Comparison of ENCODE assay signal across 8 cellular contexts in the genomic region with DNA sequence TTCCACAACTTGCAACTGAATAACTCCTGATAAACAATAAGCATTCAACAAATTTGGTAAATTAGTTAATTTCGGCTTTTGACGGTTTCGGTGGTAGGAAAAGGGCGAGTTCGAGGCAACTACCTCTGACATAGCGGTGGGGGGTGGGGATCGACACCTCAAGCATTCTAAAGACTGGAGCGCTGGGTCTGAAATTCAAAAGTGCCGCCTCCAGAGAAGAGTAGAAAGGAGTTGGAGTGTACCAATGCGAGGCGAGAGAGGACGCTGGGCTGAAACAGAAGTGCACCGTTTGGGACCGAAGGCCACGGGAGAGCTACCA. TPM values are rescaled to one million over a fixed set of nuclear protein-coding genes. Genes with fewer than 3 reads are reported as not detected.
DNase-seq lines count a peak whose midpoint lies in the region; ATAC-seq lines count a peak whose summit lies in the region.

No MANE protein-coding gene starts in this region.

- ATAC-seq in GM18907 (IDR thresholded peaks at IDR 0.05; ENCODE audit: unreplicated experiment) (peak; percentile 20), HG03432 (IDR thresholded peaks at IDR 0.05; ENCODE audit: unreplicated experiment) (peak; percentile 8)
- peak; percentile 25 for ATAC-seq in activated T-helper 17 cell treated with anti-CD3 and anti-CD28 coated beads, Interleukin-2, amount 50 U/mL, for 72 hours (replicated peaks)

- peak overlapping the region; percentile 98 for H3K9ac ChIP-seq in iPS-18a (ENCODE audit: low read length)

- H3K27ac Mint-ChIP-seq in activated T-helper 17 cell treated with anti-CD3 and anti-CD28 coated beads, Interleukin-2, amount 50 U/mL, for 72 hours: peak overlapping the region; percentile 100
- H3K27ac Mint-ChIP-seq in stimulated activated naive CD8-positive, alpha-beta T cell treated with anti-CD3 and anti-CD28 coated beads, Interleukin-15, Interleukin-2, amounts not matched to agents 100 ng/mL and 50 ng/mL, for 24 hours: peak overlapping the region; percentile 93

- peaks cover 14% of the 10 kb centered on the region for H3K4me1 Mint-ChIP-seq in activated T-helper 17 cell treated with anti-CD3 and anti-CD28 coated beads, Interleukin-2, amount 50 U/mL, for 72 hours
- H3K4me1 Mint-ChIP-seq in stimulated activated naive CD8-positive, alpha-beta T cell treated with anti-CD3 and anti-CD28 coated beads, Interleukin-15, Interleukin-2, amounts not matched to agents 100 ng/mL and 50 ng/mL, for 24 hours (ENCODE audit: low read depth): peaks cover 28% of the 10 kb centered on the region

- peaks cover 44% of the 10 kb centered on the region for H3K79me2 ChIP-seq in ACC112 (ENCODE audit: control insufficient read depth, insufficient read depth, low read length, unreplicated experiment)

- peak overlapping the region; percentile 90 for H3K4me3 ChIP-seq in ACC112 (ENCODE audit: low read depth, low read length)
- peak overlapping the region; percentile 93 for H3K4me3 ChIP-seq in iPS-18a (ENCODE audit: low read length)

- peaks cover 35% of the 10 kb centered on the region for H3K36me3 Mint-ChIP-seq in activated T-helper 17 cell treated with anti-CD3 and anti-CD28 coated beads, Interleukin-2, amount 50 U/mL, for 72 hours (ENCODE audit: low read depth)
- H3K36me3 Mint-ChIP-seq in stimulated activated naive CD8-positive, alpha-beta T cell treated with anti-CD3 and anti-CD28 coated beads, Interleukin-15, Interleukin-2, amounts not matched to agents 100 ng/mL and 50 ng/mL, for 24 hours (ENCODE audit: low read depth): peaks cover 24% of the 10 kb centered on the region

- H3K27me3 ChIP-seq in ACC112 (ENCODE audit: insufficient read depth, low read length): no peaks in the 10 kb centered on the region
- no peaks in the 10 kb centered on the region for H3K27me3 ChIP-seq in iPS-18a (ENCODE audit: control insufficient read depth, insufficient read depth, low read length)

- H3K27me3 Mint-ChIP-seq in activated T-helper 17 cell treated with anti-CD3 and anti-CD28 coated beads, Interleukin-2, amount 50 U/mL, for 72 hours: no peaks in the 10 kb centered on the region
- no peaks in the 10 kb centered on the region for H3K27me3 Mint-ChIP-seq in stimulated activated naive CD8-positive, alpha-beta T cell treated with anti-CD3 and anti-CD28 coated beads, Interleukin-15, Interleukin-2, amounts not matched to agents 100 ng/mL and 50 ng/mL, for 24 hours

- H3K9me3 ChIP-seq in iPS-18a (ENCODE audit: control insufficient read depth, low read depth, low read length): no peaks in the 10 kb centered on the region

- H3K9me3 Mint-ChIP-seq in activated T-helper 17 cell treated with anti-CD3 and anti-CD28 coated beads, Interleukin-2, amount 50 U/mL, for 72 hours: no peaks in the 10 kb centered on the region
- H3K9me3 Mint-ChIP-seq in stimulated activated naive CD8-positive, alpha-beta T cell treated with anti-CD3 and anti-CD28 coated beads, Interleukin-15, Interleukin-2, amounts not matched to agents 100 ng/mL and 50 ng/mL, for 24 hours: no peaks in the 10 kb centered on the region

- no peak overlapping the region for H2AFZ ChIP-seq in ACC112 (ENCODE audit: low read length, unreplicated experiment)

- H3K4me1 ChIP-seq in ACC112 (ENCODE audit: control insufficient read depth, insufficient read depth, low read length, unreplicated experiment) (no peaks in the 10 kb centered on the region), iPS-18a (ENCODE audit: control insufficient read depth, low read depth, low read length) (peaks cover 4% of the 10 kb centered on the region)

- H3K36me3 ChIP-seq in ACC112 (ENCODE audit: insufficient read depth, low read length) (no peaks in the 10 kb centered on the region), iPS-18a (ENCODE audit: control insufficient read depth, low read depth, low read length) (no peaks in the 10 kb centered on the region)

- no peak for DNase-seq in glomerular visceral epithelial cell (ENCODE audit: extremely low spot score)
- no peak for DNase-seq in 8988T

- H3K4me3 Mint-ChIP-seq in activated T-helper 17 cell treated with anti-CD3 and anti-CD28 coated beads, Interleukin-2, amount 50 U/mL, for 72 hours: peak overlapping the region; percentile 90
- peak overlapping the region; percentile 93 for H3K4me3 Mint-ChIP-seq in stimulated activated naive CD8-positive, alpha-beta T cell treated with anti-CD3 and anti-CD28 coated beads, Interleukin-15, Interleukin-2, amounts not matched to agents 100 ng/mL and 50 ng/mL, for 24 hours

- H3K27ac ChIP-seq in ACC112 (ENCODE audit: low read depth, low read length) (peak overlapping the region; percentile 97), iPS-18a (ENCODE audit: low read length) (peak overlapping the region; percentile 90)

RNA-seq across cellular contexts. Expression of gene SMC1A, which starts 0.7 kb away (rescaled TPM):
- 100 to 1,000 TPM in 1 of 2 donors, 10 to 100 TPM in 1; 77.6 to 124 TPM for total RNA-seq in activated T-helper 17 cell treated with anti-CD3 and anti-CD28 coated beads, Interleukin-2, amount 50 U/mL, for 72 hours

RNA-seq across cellular contexts. Expression of gene RIBC1, which starts 0.9 kb away (rescaled TPM):
- total RNA-seq in activated T-helper 17 cell treated with anti-CD3 and anti-CD28 coated beads, Interleukin-2, amount 50 U/mL, for 72 hours: under 1 TPM; 0.71 to 0.74 TPM

RNA-seq across cellular contexts. Expression of gene HSD17B10, which starts 12.4 kb away (rescaled TPM):
- total RNA-seq in activated T-helper 17 cell treated with anti-CD3 and anti-CD28 coated beads, Interleukin-2, amount 50 U/mL, for 72 hours: 100 to 1,000 TPM in 1 of 2 donors, 10 to 100 TPM in 1; 52.3 to 149 TPM
